ENCODE assay signal across 9 cellular contexts in genomic region chr1:90964444-90965035, GRCh38. TPM values are rescaled to one million over a fixed set of nuclear protein-coding genes. Genes with fewer than 3 reads are reported as not detected.
DNase-seq lines count a peak whose midpoint lies in the region; ATAC-seq and TF ChIP-seq lines count a peak whose summit lies in the region.
"Had no signal": no experiment of that assay in that cellular context is flagged by ENCODE, and none has a peak within 500 bp of the region (broad histone marks: within the 10 kb centered on the region; RNA-seq: fewer than 3 reads in every experiment).

No MANE protein-coding gene starts in this region.

- no peak overlapping the region for H3K4me3 Mint-ChIP-seq in glutamatergic neuron (ENCODE audit: unreplicated experiment)
- H3K4me3 Mint-ChIP-seq: activated naive CD4-positive, alpha-beta T cell treated with anti-CD3 and anti-CD28 coated beads, Interleukin-2, amount 50 U/mL, for 24 hours had no signal

- no peak for ATAC-seq in HG02840 (IDR thresholded peaks at IDR 0.05; ENCODE audit: low FRiP score, unreplicated experiment)

- TF ChIP-seq CTCF in AG10803 (conservative IDR thresholded peaks at IDR 0.05; ENCODE audit: low read length) (peak; percentile 45), right atrium auricular region (IDR thresholded peaks at IDR 0.05) (peak; percentile 7 to 61), glutamatergic neuron (IDR thresholded peaks at IDR 0.05; ENCODE audit: partially characterized antibody, unreplicated experiment) (no peak)

- H3K27me3 ChIP-seq in right atrium auricular region, result no peaks in the 10 kb centered on the region

- H3K27me3 Mint-ChIP-seq in glutamatergic neuron (ENCODE audit: unreplicated experiment), result peaks cover 2% of the 10 kb centered on the region
- H3K27me3 Mint-ChIP-seq: activated naive CD4-positive, alpha-beta T cell treated with anti-CD3 and anti-CD28 coated beads, Interleukin-2, amount 50 U/mL, for 24 hours had no signal

- no peaks in the 10 kb centered on the region for H3K36me3 ChIP-seq in right atrium auricular region

- no peaks in the 10 kb centered on the region for H3K9me3 ChIP-seq in right atrium auricular region

- H3K4me1 ChIP-seq in right atrium auricular region, result peaks cover 0 to 12% of the 10 kb centered on the region in 2 donors

- DNase-seq in AG10803 (ENCODE audit: low read depth) (peak; percentile 16), H4 (ENCODE audit: low spot score) (peak; percentile 4), SHP77 treated with DMSO at 0.1 percent for 48 hours (lab: John Stamatoyannopoulos, UW) (peak; percentile 1), right atrium auricular region (ENCODE audit: low spot score) (no peak), activated gamma-delta T cell (lab: John Stamatoyannopoulos, UW) (no peak), glutamatergic neuron (no peak), KG1 (lab: John Stamatoyannopoulos, UW) (no peak)

- no peak overlapping the region for H3K27ac Mint-ChIP-seq in glutamatergic neuron (ENCODE audit: unreplicated experiment)

- no peaks in the 10 kb centered on the region for H3K9me3 Mint-ChIP-seq in glutamatergic neuron (ENCODE audit: unreplicated experiment)
- H3K9me3 Mint-ChIP-seq: activated naive CD4-positive, alpha-beta T cell treated with anti-CD3 and anti-CD28 coated beads, Interleukin-2, amount 50 U/mL, for 24 hours had no signal

- peaks cover 2% of the 10 kb centered on the region for H3K4me1 Mint-ChIP-seq in glutamatergic neuron (ENCODE audit: low read depth, unreplicated experiment)

- no peak overlapping the region for H3K27ac ChIP-seq in right atrium auricular region

- no peaks in the 10 kb centered on the region for H3K36me3 Mint-ChIP-seq in glutamatergic neuron (ENCODE audit: unreplicated experiment)

- H3K4me3 ChIP-seq in AG10803 (ENCODE audit: low read length) (no peak overlapping the region), right atrium auricular region (no peak overlapping the region)

RNA-seq across cellular contexts. Expression of gene ZNF644, which starts 57.3 kb away (rescaled TPM):
- 18.6 and 23.4 TPM in 2 replicates for total RNA-seq in H4 (2014; rRNA removed; shearing (Covaris generic))
- total RNA-seq in right atrium auricular region (10 to 100 TPM; 24.9 to 34.4 TPM), glutamatergic neuron (ENCODE audit: unreplicated experiment) (76.6 TPM)

Comparison
In these comparisons a context has a peak if more than half of its experiments do, and no peak if none do; other contexts are left out.
1. DNase-seq: peak in AG10803 (single experiment), H4 (single experiment) and SHP77 treated with DMSO at 0.1 percent for 48 hours (single experiment); none in right atrium auricular region (single experiment), activated gamma-delta T cell (single experiment), glutamatergic neuron (single experiment) and KG1 (single experiment).